Comparison of ENCODE assay signal across 18 cellular contexts in the genomic region with DNA sequence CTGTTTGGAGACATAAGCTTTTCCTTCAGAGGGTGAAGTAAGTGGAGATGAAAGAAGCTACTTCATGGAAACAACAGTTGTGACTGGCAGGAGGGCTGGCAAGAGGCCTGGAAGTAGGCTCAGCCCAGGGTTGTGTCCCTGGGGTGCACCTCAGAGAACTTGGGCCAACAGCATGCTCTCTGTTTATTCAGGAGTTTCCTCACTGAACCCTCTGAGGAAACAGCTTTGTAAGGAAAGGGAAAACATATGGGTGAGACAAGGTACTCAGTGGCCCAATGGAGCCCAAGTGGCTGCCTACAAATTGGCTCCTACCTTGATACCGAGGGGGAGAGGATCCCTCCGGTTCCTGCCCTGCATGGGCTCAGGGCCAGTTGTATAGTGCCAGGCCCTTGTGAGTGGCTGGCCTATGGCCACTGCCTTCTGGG.
DNase-seq lines count a peak whose midpoint lies in the region; ATAC-seq and TF ChIP-seq lines count a peak whose summit lies in the region.
"Had no signal": no experiment of that assay in that cellular context is flagged by ENCODE, and none has a peak within 500 bp of the region (broad histone marks: within the 10 kb centered on the region; RNA-seq: fewer than 3 reads in every experiment).

No MANE protein-coding gene starts in this region.

- H3K36me3 ChIP-seq in HEK293 (ENCODE audit: control insufficient read depth in 2 of 2, insufficient read depth in 1 of 2, low read length in 2 of 2) = no peaks in the 10 kb centered on the region
- H3K36me3 ChIP-seq in left ventricle myocardium inferior = no peaks in the 10 kb centered on the region
- H3K36me3 ChIP-seq: cardiac muscle cell, ovary had no signal

- no peak for ATAC-seq in GM21528 (IDR thresholded peaks at IDR 0.05; ENCODE audit: low FRiP score, unreplicated experiment)
- no peak for ATAC-seq in HG02970 (IDR thresholded peaks at IDR 0.05; ENCODE audit: low FRiP score, unreplicated experiment)
- ATAC-seq: stimulated activated naive CD8-positive, alpha-beta T cell treated with anti-CD3 and anti-CD28 coated beads, Interleukin-15, Interleukin-2, amounts not matched to agents 100 U/mL and 50 U/mL, for 24 hours had no signal

- POLR2A ChIA-PET in HEK293 (lab: Yijun Ruan, JAX) = interaction anchor here (0.7 kb wide), 1 partner anchor 89 kb away, joined by 6 read pairs; no protein-coding TSS in a partner anchor

- peak; percentile 25 for DNase-seq in choroid plexus epithelial cell (ENCODE audit: low read depth)
- peak; percentile 33 for DNase-seq in left ventricle myocardium inferior
- DNase-seq in skeletal muscle cell (ENCODE audit: low read depth) = peak; percentile 54
- no peak for DNase-seq in NCI-H2107 (lab: John Stamatoyannopoulos, UW)
- no peak for DNase-seq in amygdala (lab: John Stamatoyannopoulos, UW)
- DNase-seq: activated CD4-positive, alpha-beta T cell treated with anti-CD3 and anti-CD28 coated beads, Interleukin-2, amount 10 ng/mL, durations not matched to agents 24 days and 14 days; activated T-cell treated with anti-CD3 and anti-CD28 coated beads for 4 hours; Calu3; glutamatergic neuron; KBM-7; NCI-H1105 treated with DMSO at 0.1 percent for 48 hours; NCI-H226; stimulated activated naive CD8-positive, alpha-beta T cell treated with anti-CD3 and anti-CD28 coated beads, Interleukin-15, Interleukin-2, amounts not matched to agents 100 U/mL and 50 U/mL, for 24 hours had no signal

- intact Hi-C loops in left ventricle myocardium inferior (cut with micrococcal nuclease) = no loop called here

- H3K4me3 ChIP-seq in HEK293 (ENCODE audit: low read depth, low read length) = no peak overlapping the region
- no peak overlapping the region for H3K4me3 ChIP-seq in choroid plexus epithelial cell (ENCODE audit: low read depth, low read length)
- no peak overlapping the region for H3K4me3 ChIP-seq in left ventricle myocardium inferior
- no peak overlapping the region for H3K4me3 ChIP-seq in skeletal muscle cell (ENCODE audit: low read depth, low read length)
- H3K4me3 ChIP-seq: cardiac muscle cell, ovary had no signal

- H3K4me1 ChIP-seq in HEK293 (ENCODE audit: control insufficient read depth, insufficient read depth, low read length) (no peaks in the 10 kb centered on the region), left ventricle myocardium inferior (peaks cover 38% of the 10 kb centered on the region)

- no peak for TF ChIP-seq CTCF in HEK293 (tag by site-specific recombination; IDR thresholded peaks at IDR 0.05)
- no peak for TF ChIP-seq CTCF in choroid plexus epithelial cell (conservative IDR thresholded peaks at IDR 0.05; ENCODE audit: low read depth, low read length)
- no peak for TF ChIP-seq CTCF in left ventricle myocardium inferior (IDR thresholded peaks at IDR 0.05; ENCODE audit: borderline replicate concordance)

- H3K27ac ChIP-seq in HEK293 (ENCODE audit: extremely low read depth, low read depth, low read length) = no peak overlapping the region
- peak overlapping the region; percentile 73 for H3K27ac ChIP-seq in left ventricle myocardium inferior (replicated peaks)
- H3K27ac ChIP-seq: cardiac muscle cell, ovary had no signal

- no peaks in the 10 kb centered on the region for H3K27me3 ChIP-seq in left ventricle myocardium inferior (ENCODE audit: low read depth)
- H3K27me3 ChIP-seq: cardiac muscle cell, ovary had no signal

- CTCF ChIA-PET in HEK293 (lab: Yijun Ruan, JAX) = no interaction called here

- H3K9me3 ChIP-seq in HEK293 (ENCODE audit: control insufficient read depth, insufficient read depth, low read depth, low read length) = no peaks in the 10 kb centered on the region
- H3K9me3 ChIP-seq in left ventricle myocardium inferior (replicated peaks) = no peaks in the 10 kb centered on the region
- H3K9me3 ChIP-seq: ovary had no signal

TF ChIP-seq in HEK293, 187 proteins besides CTCF, POLR2A, EP300 and RAD21:
- no peak for TF ChIP-seq HOXC10 (CRISPR knock-in tag; IDR thresholded peaks at IDR 0.05)
- TF ChIP-seq ZIC2 (tag by site-specific recombination; IDR thresholded peaks at IDR 0.05) = peak; percentile 46
TF ChIP-seq in HEK293: peak in this region for 1.

Comparison
In these comparisons a context has a peak if more than half of its experiments do, and no peak if none do; other contexts are left out.
1. DNase-seq: peak in choroid plexus epithelial cell (single experiment), left ventricle myocardium inferior (single experiment) and skeletal muscle cell (single experiment); none in NCI-H2107 (single experiment) and amygdala (0 of 56).